Comparison of ENCODE assay signal across 11 cellular contexts in the genomic region with DNA sequence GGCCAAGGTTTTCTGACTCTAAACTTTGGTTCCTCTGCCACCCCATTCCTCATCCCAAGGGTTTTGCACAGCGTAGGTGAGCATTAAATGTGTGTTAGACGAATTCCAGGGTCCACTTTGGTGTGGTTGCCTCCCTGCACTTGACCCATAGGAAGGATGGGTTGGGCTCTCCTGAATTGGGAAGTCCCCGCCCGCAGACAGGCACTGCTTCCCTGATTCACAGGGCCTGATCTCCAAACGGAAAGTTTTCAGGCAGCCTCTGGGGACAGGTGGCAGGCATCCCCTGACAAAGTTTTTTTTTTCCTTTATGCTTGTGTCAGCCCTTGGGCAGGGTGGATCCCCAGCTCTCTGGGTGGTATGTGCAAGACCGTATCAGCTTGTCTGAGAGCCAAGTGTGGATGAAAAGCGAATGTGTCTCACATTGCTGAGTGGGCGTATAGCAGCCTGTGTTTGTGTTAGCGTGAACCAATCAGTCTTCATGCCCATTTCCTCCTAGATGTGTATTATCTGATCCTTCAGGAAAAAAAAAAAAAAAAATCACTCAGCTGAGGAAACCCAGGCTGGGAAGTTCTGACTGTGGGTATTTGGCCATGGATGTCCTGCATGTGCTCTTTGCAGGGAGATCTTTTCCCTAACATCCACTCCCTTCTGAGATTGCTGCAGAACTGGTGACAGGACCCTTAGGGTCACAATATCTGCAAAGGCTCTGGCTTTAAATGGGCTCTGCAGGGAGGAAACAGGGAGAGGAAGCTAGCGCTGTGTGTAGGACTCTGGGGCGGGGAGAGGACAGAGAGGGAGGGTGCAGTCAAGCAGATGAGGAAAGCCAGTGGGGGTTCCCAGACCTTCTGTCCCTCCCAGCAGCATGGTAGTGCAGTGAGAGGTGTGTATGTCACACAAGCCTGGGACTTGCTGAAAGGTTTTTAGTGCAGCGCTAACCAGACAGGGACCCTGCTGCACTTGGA. TPM values are rescaled to one million over a fixed set of nuclear protein-coding genes. Genes with fewer than 3 reads are reported as not detected.
DNase-seq lines count a peak whose midpoint lies in the region; ATAC-seq and TF ChIP-seq lines count a peak whose summit lies in the region.
"Had no signal": no experiment of that assay in that cellular context is flagged by ENCODE, and none has a peak within 500 bp of the region (broad histone marks: within the 10 kb centered on the region; RNA-seq: fewer than 3 reads in every experiment).

No MANE protein-coding gene starts in this region.

- H3K27ac ChIP-seq in RWPE1, result no peak overlapping the region
- H3K27ac ChIP-seq: gastrocnemius medialis had no signal

- ATAC-seq in GM18868 (IDR thresholded peaks at IDR 0.05; ENCODE audit: unreplicated experiment), result peak; percentile 84
- ATAC-seq in HG02759 (IDR thresholded peaks at IDR 0.05; ENCODE audit: unreplicated experiment), result peak; percentile 83
- ATAC-seq in stimulated activated effector memory CD8-positive, alpha-beta T cell treated with anti-CD3 and anti-CD28 coated beads, Interleukin-12 subunit alpha, Interleukin-12 subunit beta, amount 100 ng/mL, for 72 hours, result no peak
- ATAC-seq: gastrocnemius medialis, T-cell had no signal

- CTCF ChIA-PET in RWPE1 (lab: Yijun Ruan, JAX), result interaction anchor here (1.0 to 1.4 kb wide), 3 partner anchors 22 to 92 kb away, joined by 3 read pairs; a partner anchor contains a TSS

- H3K36me3 Mint-ChIP-seq in neural crest cell (ENCODE audit: low read depth), result no peaks in the 10 kb centered on the region
- H3K36me3 Mint-ChIP-seq in stimulated activated effector memory CD8-positive, alpha-beta T cell treated with anti-CD3 and anti-CD28 coated beads, Interleukin-12 subunit alpha, Interleukin-12 subunit beta, amount 100 ng/mL, for 72 hours, result no peaks in the 10 kb centered on the region
- H3K36me3 Mint-ChIP-seq: T-cell had no signal

- no peak for TF ChIP-seq CTCF in neural crest cell (conservative IDR thresholded peaks at IDR 0.05)
- TF ChIP-seq CTCF in RWPE1 (conservative IDR thresholded peaks at IDR 0.05; ENCODE audit: low read depth), result no peak

- no peak overlapping the region for H3K4me3 Mint-ChIP-seq in neural crest cell
- no peak overlapping the region for H3K4me3 Mint-ChIP-seq in stimulated activated effector memory CD8-positive, alpha-beta T cell treated with anti-CD3 and anti-CD28 coated beads, Interleukin-12 subunit alpha, Interleukin-12 subunit beta, amount 100 ng/mL, for 72 hours
- H3K4me3 Mint-ChIP-seq: T-cell had no signal

- DNase-seq in amniotic epithelial cell (ENCODE audit: low read depth), result peak; percentile 81
- no peak for DNase-seq in neural crest cell (ENCODE audit: low read depth, low spot score)
- DNase-seq in RWPE1 (ENCODE audit: low spot score), result no peak
- no peak for DNase-seq in stimulated activated CD4-positive, alpha-beta T cell treated with anti-CD3 and anti-CD28 coated beads, Interleukin-4, amount 100 ng/mL, for 4 hours
- DNase-seq in stimulated activated effector memory CD8-positive, alpha-beta T cell treated with anti-CD3 and anti-CD28 coated beads, Interleukin-12 subunit alpha, Interleukin-12 subunit beta, amount 100 ng/mL, for 72 hours (ENCODE audit: low spot score in 2 of 2), result no peak
- DNase-seq: gastrocnemius medialis; NCI-H1694 treated with DMSO at 0.1 percent for 48 hours; stimulated activated CD4-positive, alpha-beta T cell treated with anti-CD3 and anti-CD28 coated beads, Interleukin-1b, Interleukin-23, amount 100 ng/mL, for 48 hours; T-cell had no signal

- peaks cover 15% of the 10 kb centered on the region for H3K4me1 Mint-ChIP-seq in neural crest cell
- H3K4me1 Mint-ChIP-seq in stimulated activated effector memory CD8-positive, alpha-beta T cell treated with anti-CD3 and anti-CD28 coated beads, Interleukin-12 subunit alpha, Interleukin-12 subunit beta, amount 100 ng/mL, for 72 hours, result no peaks in the 10 kb centered on the region
- H3K4me1 Mint-ChIP-seq: T-cell had no signal

- POLR2A ChIA-PET in RWPE1 (lab: Yijun Ruan, JAX; ENCODE audit: low non-redundant PET), result interaction anchor here (0.7 kb wide), 1 partner anchor 20 kb away, joined by 6 read pairs; no protein-coding TSS in a partner anchor

- peak overlapping the region; percentile 19 for H3K27ac Mint-ChIP-seq in neural crest cell (ENCODE audit: unreplicated experiment)
- no peak overlapping the region for H3K27ac Mint-ChIP-seq in stimulated activated effector memory CD8-positive, alpha-beta T cell treated with anti-CD3 and anti-CD28 coated beads, Interleukin-12 subunit alpha, Interleukin-12 subunit beta, amount 100 ng/mL, for 72 hours
- H3K27ac Mint-ChIP-seq: T-cell had no signal

- H3K9me3 Mint-ChIP-seq in neural crest cell, result no peaks in the 10 kb centered on the region
- H3K9me3 Mint-ChIP-seq in stimulated activated effector memory CD8-positive, alpha-beta T cell treated with anti-CD3 and anti-CD28 coated beads, Interleukin-12 subunit alpha, Interleukin-12 subunit beta, amount 100 ng/mL, for 72 hours, result no peaks in the 10 kb centered on the region
- H3K9me3 Mint-ChIP-seq: T-cell had no signal

- H3K27me3 Mint-ChIP-seq in neural crest cell (ENCODE audit: low read depth), result peaks cover 4% of the 10 kb centered on the region

RNA-seq across cellular contexts. Expression of a gene that starts 42.2 kb away (rescaled TPM):
- 0.41 and 0.49 TPM in 2 replicates for total RNA-seq in neural crest cell
- total RNA-seq: T-cell had no signal
